1 cellular context compared by ENCODE assay signal in the genomic region with DNA sequence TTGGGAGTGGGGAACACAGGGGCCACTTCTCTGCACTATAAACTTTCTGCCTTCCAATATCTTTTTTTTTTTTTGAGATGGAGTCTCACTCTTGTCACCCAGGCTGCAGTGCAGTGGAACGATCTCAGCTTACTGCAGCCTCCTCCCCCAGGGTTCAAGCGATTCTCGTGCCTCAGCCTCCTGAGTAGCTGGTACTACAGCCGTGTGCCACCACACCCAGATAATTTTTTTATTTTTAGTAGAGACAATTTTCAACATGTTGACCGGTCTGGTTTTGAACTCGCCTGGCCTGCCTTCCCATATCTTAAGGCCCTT.
A peak's percentile ranks its signal among the peaks of the same experiment; 100 is the strongest.
TF ChIP-seq lines count a peak whose summit lies in the region.

No MANE protein-coding gene starts in this region.

TF ChIP-seq in K562, 482 proteins besides CTCF, POLR2A, EP300 and RAD21:
- TF ChIP-seq, protein P1, sequence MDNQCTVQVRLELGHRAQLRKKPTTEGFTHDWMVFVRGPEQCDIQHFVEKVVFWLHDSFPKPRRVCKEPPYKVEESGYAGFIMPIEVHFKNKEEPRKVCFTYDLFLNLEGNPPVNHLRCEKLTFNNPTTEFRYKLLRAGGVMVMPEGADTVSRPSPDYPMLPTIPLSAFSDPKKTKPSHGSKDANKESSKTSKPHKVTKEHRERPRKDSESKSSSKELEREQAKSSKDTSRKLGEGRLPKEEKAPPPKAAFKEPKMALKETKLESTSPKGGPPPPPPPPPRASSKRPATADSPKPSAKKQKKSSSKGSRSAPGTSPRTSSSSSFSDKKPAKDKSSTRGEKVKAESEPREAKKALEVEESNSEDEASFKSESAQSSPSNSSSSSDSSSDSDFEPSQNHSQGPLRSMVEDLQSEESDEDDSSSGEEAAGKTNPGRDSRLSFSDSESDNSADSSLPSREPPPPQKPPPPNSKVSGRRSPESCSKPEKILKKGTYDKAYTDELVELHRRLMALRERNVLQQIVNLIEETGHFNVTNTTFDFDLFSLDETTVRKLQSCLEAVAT (IDR thresholded peaks at IDR 0.05) = peak in 1 of 2 experiments; percentile 55; a peak in 2 of 4 replicates
- TF ChIP-seq, protein P2, sequence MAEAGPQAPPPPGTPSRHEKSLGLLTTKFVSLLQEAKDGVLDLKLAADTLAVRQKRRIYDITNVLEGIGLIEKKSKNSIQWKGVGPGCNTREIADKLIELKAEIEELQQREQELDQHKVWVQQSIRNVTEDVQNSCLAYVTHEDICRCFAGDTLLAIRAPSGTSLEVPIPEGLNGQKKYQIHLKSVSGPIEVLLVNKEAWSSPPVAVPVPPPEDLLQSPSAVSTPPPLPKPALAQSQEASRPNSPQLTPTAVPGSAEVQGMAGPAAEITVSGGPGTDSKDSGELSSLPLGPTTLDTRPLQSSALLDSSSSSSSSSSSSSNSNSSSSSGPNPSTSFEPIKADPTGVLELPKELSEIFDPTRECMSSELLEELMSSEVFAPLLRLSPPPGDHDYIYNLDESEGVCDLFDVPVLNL (CRISPR knock-in tag; IDR thresholded peaks at IDR 0.05; ENCODE audit: low read depth) = no peak
- TF ChIP-seq, protein P3, sequence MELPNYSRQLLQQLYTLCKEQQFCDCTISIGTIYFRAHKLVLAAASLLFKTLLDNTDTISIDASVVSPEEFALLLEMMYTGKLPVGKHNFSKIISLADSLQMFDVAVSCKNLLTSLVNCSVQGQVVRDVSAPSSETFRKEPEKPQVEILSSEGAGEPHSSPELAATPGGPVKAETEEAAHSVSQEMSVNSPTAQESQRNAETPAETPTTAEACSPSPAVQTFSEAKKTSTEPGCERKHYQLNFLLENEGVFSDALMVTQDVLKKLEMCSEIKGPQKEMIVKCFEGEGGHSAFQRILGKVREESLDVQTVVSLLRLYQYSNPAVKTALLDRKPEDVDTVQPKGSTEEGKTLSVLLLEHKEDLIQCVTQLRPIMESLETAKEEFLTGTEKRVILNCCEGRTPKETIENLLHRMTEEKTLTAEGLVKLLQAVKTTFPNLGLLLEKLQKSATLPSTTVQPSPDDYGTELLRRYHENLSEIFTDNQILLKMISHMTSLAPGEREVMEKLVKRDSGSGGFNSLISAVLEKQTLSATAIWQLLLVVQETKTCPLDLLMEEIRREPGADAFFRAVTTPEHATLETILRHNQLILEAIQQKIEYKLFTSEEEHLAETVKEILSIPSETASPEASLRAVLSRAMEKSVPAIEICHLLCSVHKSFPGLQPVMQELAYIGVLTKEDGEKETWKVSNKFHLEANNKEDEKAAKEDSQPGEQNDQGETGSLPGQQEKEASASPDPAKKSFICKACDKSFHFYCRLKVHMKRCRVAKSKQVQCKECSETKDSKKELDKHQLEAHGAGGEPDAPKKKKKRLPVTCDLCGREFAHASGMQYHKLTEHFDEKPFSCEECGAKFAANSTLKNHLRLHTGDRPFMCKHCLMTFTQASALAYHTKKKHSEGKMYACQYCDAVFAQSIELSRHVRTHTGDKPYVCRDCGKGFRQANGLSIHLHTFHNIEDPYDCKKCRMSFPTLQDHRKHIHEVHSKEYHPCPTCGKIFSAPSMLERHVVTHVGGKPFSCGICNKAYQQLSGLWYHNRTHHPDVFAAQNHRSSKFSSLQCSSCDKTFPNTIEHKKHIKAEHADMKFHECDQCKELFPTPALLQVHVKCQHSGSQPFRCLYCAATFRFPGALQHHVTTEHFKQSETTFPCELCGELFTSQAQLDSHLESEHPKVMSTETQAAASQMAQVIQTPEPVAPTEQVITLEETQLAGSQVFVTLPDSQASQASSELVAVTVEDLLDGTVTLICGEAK (IDR thresholded peaks at IDR 0.05) = peak; percentile 6; the same call in 1 of the 2 replicates
- TF ChIP-seq, protein P3 (CRISPR knock-in tag; IDR thresholded peaks at IDR 0.05) = no peak
- TF ChIP-seq RNF2 (IDR thresholded peaks at IDR 0.05) (no peak), LARP7 (IDR thresholded peaks at IDR 0.05) (0 out of 2 replicates have a peak, but pooled peaks have one; percentile 9), PHB2 (IDR thresholded peaks at IDR 0.05; ENCODE audit: low read depth) (0 out of 2 replicates have a peak, but pooled peaks have one; percentile 11), MAFG (tag; conservative IDR thresholded peaks at IDR 0.05) (no peak), BRD4 (IDR thresholded peaks at IDR 0.05) (peak; percentile 13; the same call in 1 of the 2 replicates), BACH1 (tag; IDR thresholded peaks at IDR 0.05) (peak; percentile 27; the same call in 1 of the 2 replicates), ATF1 (CRISPR knock-in tag; IDR thresholded peaks at IDR 0.05) (no peak), ATF1 (tag; IDR thresholded peaks at IDR 0.05) (no peak), RBM22 (IDR thresholded peaks at IDR 0.05; ENCODE audit: low read depth, low read length, poor library complexity, severe bottlenecking) (peak; percentile 1)
- TF ChIP-seq, protein P4, sequence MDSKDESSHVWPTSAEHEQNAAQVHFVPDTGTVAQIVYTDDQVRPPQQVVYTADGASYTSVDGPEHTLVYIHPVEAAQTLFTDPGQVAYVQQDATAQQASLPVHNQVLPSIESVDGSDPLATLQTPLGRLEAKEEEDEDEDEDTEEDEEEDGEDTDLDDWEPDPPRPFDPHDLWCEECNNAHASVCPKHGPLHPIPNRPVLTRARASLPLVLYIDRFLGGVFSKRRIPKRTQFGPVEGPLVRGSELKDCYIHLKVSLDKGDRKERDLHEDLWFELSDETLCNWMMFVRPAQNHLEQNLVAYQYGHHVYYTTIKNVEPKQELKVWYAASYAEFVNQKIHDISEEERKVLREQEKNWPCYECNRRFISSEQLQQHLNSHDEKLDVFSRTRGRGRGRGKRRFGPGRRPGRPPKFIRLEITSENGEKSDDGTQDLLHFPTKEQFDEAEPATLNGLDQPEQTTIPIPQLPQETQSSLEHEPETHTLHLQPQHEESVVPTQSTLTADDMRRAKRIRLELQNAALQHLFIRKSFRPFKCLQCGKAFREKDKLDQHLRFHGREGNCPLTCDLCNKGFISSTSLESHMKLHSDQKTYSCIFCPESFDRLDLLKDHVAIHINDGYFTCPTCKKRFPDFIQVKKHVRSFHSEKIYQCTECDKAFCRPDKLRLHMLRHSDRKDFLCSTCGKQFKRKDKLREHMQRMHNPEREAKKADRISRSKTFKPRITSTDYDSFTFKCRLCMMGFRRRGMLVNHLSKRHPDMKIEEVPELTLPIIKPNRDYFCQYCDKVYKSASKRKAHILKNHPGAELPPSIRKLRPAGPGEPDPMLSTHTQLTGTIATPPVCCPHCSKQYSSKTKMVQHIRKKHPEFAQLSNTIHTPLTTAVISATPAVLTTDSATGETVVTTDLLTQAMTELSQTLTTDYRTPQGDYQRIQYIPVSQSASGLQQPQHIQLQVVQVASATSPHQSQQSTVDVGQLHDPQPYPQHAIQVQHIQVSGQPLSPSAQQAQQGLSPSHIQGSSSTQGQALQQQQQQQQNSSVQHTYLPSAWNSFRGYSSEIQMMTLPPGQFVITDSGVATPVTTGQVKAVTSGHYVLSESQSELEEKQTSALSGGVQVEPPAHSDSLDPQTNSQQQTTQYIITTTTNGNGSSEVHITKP (IDR thresholded peaks at IDR 0.05; ENCODE audit: partially characterized antibody) = peak; percentile 26
- TF ChIP-seq, protein P5, sequence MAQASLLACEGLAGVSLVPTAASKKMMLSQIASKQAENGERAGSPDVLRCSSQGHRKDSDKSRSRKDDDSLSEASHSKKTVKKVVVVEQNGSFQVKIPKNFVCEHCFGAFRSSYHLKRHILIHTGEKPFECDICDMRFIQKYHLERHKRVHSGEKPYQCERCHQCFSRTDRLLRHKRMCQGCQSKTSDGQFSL (CRISPR knock-in tag; IDR thresholded peaks at IDR 0.05) = no peak
- TF ChIP-seq, protein P5 (tag; IDR thresholded peaks at IDR 0.05) = 0 out of 4 replicates have a peak, but pooled peaks of 1 of the 2 experiments have one; percentile 10
- TF ChIP-seq, protein P6, sequence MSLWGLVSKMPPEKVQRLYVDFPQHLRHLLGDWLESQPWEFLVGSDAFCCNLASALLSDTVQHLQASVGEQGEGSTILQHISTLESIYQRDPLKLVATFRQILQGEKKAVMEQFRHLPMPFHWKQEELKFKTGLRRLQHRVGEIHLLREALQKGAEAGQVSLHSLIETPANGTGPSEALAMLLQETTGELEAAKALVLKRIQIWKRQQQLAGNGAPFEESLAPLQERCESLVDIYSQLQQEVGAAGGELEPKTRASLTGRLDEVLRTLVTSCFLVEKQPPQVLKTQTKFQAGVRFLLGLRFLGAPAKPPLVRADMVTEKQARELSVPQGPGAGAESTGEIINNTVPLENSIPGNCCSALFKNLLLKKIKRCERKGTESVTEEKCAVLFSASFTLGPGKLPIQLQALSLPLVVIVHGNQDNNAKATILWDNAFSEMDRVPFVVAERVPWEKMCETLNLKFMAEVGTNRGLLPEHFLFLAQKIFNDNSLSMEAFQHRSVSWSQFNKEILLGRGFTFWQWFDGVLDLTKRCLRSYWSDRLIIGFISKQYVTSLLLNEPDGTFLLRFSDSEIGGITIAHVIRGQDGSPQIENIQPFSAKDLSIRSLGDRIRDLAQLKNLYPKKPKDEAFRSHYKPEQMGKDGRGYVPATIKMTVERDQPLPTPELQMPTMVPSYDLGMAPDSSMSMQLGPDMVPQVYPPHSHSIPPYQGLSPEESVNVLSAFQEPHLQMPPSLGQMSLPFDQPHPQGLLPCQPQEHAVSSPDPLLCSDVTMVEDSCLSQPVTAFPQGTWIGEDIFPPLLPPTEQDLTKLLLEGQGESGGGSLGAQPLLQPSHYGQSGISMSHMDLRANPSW (CRISPR knock-in tag; IDR thresholded peaks at IDR 0.05) = no peak
